ENCODE assay signal across 28 cellular contexts in genomic region chr2:173066887-173067676, GRCh38.
"Had no signal": no experiment of that assay in that cellular context is flagged by ENCODE, and none has a peak within 500 bp of the region (broad histone marks: within the 10 kb centered on the region; RNA-seq: fewer than 3 reads in every experiment).

No MANE protein-coding gene starts in this region.

- H3K9me3 ChIP-seq: Peyer's patch, SJSA1, SK-N-SH had no signal

- H3K4me3 ChIP-seq: PC-9, Peyer's patch, SJSA1 had no signal

- H3K36me3 ChIP-seq: Peyer's patch, SJSA1 had no signal

- H3K27me3 ChIP-seq: Peyer's patch, SJSA1 had no signal

- H3K27ac ChIP-seq: KMS-11, PC-9, Peyer's patch, SJSA1 had no signal

- DNase-seq: Karpas-422, MM.1S, MV-4-11, NCI-H1092, NCI-H1105, NCI-H1417 treated with DMSO at 0.1 percent for 48 hours, NCI-H1436 treated with DMSO at 0.1 percent for 48 hours, NCI-H1694 treated with DMSO at 0.1 percent for 48 hours, NCI-H187 treated with DMSO at 0.1 percent for 48 hours, NCI-H2029, NCI-H2081, NCI-H2171 treated with DMSO at 0.1 percent for 48 hours, NCI-H2227 treated with DMSO at 0.1 percent for 48 hours, NCI-H345, NCI-H446, NCI-H510A treated with DMSO at 0.1 percent for 48 hours, NCI-H524 treated with DMSO at 0.1 percent for 48 hours, NCI-H526 treated with DMSO at 0.1 percent for 48 hours, NCI-H774, PC-9, Peyer's patch, Right ventricle myocardium superior, RPMI8226, SHP77 treated with DMSO at 0.1 percent for 48 hours, SK-N-SH, T-cell had no signal

- H3K4me1 ChIP-seq: Peyer's patch, SJSA1 had no signal

- ATAC-seq: T-cell had no signal
